24 cellular contexts compared by ENCODE assay signal in the genomic region with DNA sequence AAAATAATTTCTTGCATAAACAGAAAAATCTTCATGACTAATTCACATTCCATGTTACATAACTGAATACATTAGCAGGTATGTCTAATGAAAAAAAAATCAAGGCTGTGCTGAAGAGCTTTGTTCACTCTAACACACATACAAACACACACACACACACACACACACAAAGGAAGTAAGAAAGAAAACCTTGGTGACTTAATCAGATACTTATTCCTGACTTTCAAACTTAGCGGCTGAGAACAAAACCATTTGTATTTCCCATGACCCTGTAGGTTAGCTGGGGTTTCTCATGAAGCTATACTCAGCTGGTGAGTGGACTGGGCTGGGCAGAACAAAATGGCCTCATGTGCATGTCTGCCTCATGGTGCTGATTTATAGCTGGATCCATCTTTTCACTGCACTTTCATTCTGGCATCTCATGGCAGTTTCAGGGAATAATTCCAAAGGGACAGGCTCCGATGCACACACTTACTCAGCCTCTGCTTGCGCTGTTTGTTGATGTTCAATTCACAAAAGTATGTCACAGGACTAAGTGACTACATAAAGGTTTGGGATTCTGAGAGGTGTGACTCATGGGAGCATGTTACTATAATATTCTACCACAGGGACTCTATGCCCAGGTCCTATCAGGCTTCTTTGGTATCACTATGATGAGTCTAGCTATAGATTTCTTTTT.
DNase-seq lines count a peak whose midpoint lies in the region; ATAC-seq and TF ChIP-seq lines count a peak whose summit lies in the region.
"Had no signal": no experiment of that assay in that cellular context is flagged by ENCODE, and none has a peak within 500 bp of the region (broad histone marks: within the 10 kb centered on the region; RNA-seq: fewer than 3 reads in every experiment).

No MANE protein-coding gene starts in this region.

- no peak for TF ChIP-seq RAD21 in SK-N-SH (IDR thresholded peaks at IDR 0.05; ENCODE audit: low read length)

- ATAC-seq in gastroesophageal sphincter (no peak), esophagus mucosa (no peak)
- ATAC-seq: psoas muscle; stimulated activated effector memory CD8-positive, alpha-beta T cell treated with anti-CD3 and anti-CD28 coated beads, Interleukin-12 subunit alpha, Interleukin-12 subunit beta, amount 100 ng/mL, for 72 hours had no signal

- CTCF ChIA-PET in SK-N-SH (lab: Yijun Ruan, JAX) = no interaction called here

- H3K4me3 ChIP-seq in gastroesophageal sphincter = no peak overlapping the region
- no peak overlapping the region for H3K4me3 ChIP-seq in SK-N-SH (ENCODE audit: low read depth in 2 of 2, low read length in 1 of 2)
- H3K4me3 ChIP-seq: cardiac muscle cell, psoas muscle, SK-N-MC had no signal

- DNase-seq in DMS53 (lab: John Stamatoyannopoulos, UW) = peak; percentile 27
- DNase-seq in DMS53 treated with DMSO at 0.1 percent for 48 hours (lab: John Stamatoyannopoulos, UW; ENCODE audit: unreplicated experiment) = no peak
- DNase-seq in amniotic epithelial cell (ENCODE audit: low read depth) = peak; percentile 9
- DNase-seq in glomerular visceral epithelial cell (ENCODE audit: extremely low spot score) = peak; percentile 58
- DNase-seq in substantia nigra (lab: John Stamatoyannopoulos, UW) = no peak
- no peak for DNase-seq in SK-N-SH
- DNase-seq: activated CD4-positive, alpha-beta memory T cell treated with anti-CD3 and anti-CD28 coated beads for 36 hours; activated CD4-positive, CD25-positive, alpha-beta regulatory T cell; activated effector memory CD4-positive, alpha-beta T cell treated with Interleukin-2 at 50 U/mL for 16 hours; DMS79; immature natural killer cell; Kasumi-1; NCI-H1092; NCI-H524; psoas muscle; stimulated activated CD4-positive, alpha-beta T cell treated with anti-CD3 and anti-CD28 coated beads, Interleukin-1b, Interleukin-23, amount 100 ng/mL, for 48 hours; T1000 had no signal

- no peaks in the 10 kb centered on the region for H4K20me1 ChIP-seq in SK-N-SH (ENCODE audit: insufficient read depth)

- no peaks in the 10 kb centered on the region for H3K79me2 ChIP-seq in SK-N-SH (ENCODE audit: insufficient read depth)

- H3K27me3 ChIP-seq in gastroesophageal sphincter (no peaks in the 10 kb centered on the region), SK-N-SH (ENCODE audit: insufficient read depth) (no peaks in the 10 kb centered on the region)
- H3K27me3 ChIP-seq: cardiac muscle cell, neutrophil had no signal

- no peak overlapping the region for H2AFZ ChIP-seq in SK-N-SH (ENCODE audit: low read depth)

- TF ChIP-seq CTCF in gastroesophageal sphincter (IDR thresholded peaks at IDR 0.05) (no peak), SK-N-SH (IDR thresholded peaks at IDR 0.05) (no peak)

- H3K36me3 ChIP-seq in gastroesophageal sphincter (no peaks in the 10 kb centered on the region), SK-N-SH (replicated peaks in 1 of 2; ENCODE audit: control insufficient read depth in 1 of 2, insufficient read depth in 2 of 2, low read length in 1 of 2) (no peaks in the 10 kb centered on the region)
- H3K36me3 ChIP-seq: cardiac muscle cell, neutrophil had no signal

- H3K4me1 ChIP-seq in gastroesophageal sphincter = no peaks in the 10 kb centered on the region
- H3K4me1 ChIP-seq in SK-N-SH (ENCODE audit: control insufficient read depth in 1 of 2, insufficient read depth in 2 of 2, low read depth in 1 of 2, low read length in 1 of 2) = no peaks in the 10 kb centered on the region
- H3K4me1 ChIP-seq: psoas muscle had no signal

- H3K9me2 ChIP-seq in SK-N-SH = no peaks in the 10 kb centered on the region

- H3F3A ChIP-seq in SK-N-SH (replicated peaks; ENCODE audit: insufficient read depth) = no peaks in the 10 kb centered on the region

- TF ChIP-seq EP300 in gastroesophageal sphincter (IDR thresholded peaks at IDR 0.05) = no peak
- TF ChIP-seq EP300 in SK-N-SH (IDR thresholded peaks at IDR 0.05; ENCODE audit: borderline replicate concordance in 1 of 2, low read depth in 1 of 2, low read length in 1 of 2) = no peak

- H3K27ac ChIP-seq in substantia nigra (ENCODE audit: low read depth, low read length, poor library complexity, severe bottlenecking) (no peak overlapping the region), gastroesophageal sphincter (no peak overlapping the region), SK-N-SH (ENCODE audit: low read depth in 2 of 2, low read length in 1 of 2) (no peak overlapping the region)
- H3K27ac ChIP-seq: 22Rv1, cardiac muscle cell, neutrophil, psoas muscle, SK-N-MC had no signal

- 83 to 91% methylated on average over 1 to 3 of the region's 3 CpGs for WGBS in gastroesophageal sphincter (ENCODE audit: low coverage in 1 of 2), 2 donors
- 98% methylated on average over 2 of the region's 3 CpGs for WGBS in SK-N-SH (ENCODE audit: low lambda C conversion rate)

- POLR2A ChIA-PET in SK-N-SH (lab: Yijun Ruan, JAX) = no interaction called here

- H3K4me2 ChIP-seq in SK-N-SH = no peak overlapping the region

- no peak overlapping the region for H3K9ac ChIP-seq in SK-N-SH

- no peaks in the 10 kb centered on the region for H3K9me3 ChIP-seq in gastroesophageal sphincter
- H3K9me3 ChIP-seq in SK-N-SH = no peaks in the 10 kb centered on the region
- H3K9me3 ChIP-seq: neutrophil, psoas muscle had no signal

- TF ChIP-seq POLR2A in gastroesophageal sphincter (IDR thresholded peaks at IDR 0.05) = no peak

TF ChIP-seq in SK-N-SH, 30 proteins besides CTCF, POLR2A, EP300 and RAD21:
- TF ChIP-seq TEAD4 (IDR thresholded peaks at IDR 0.05; ENCODE audit: borderline replicate concordance, insufficient read depth) (no peak), TCF12 (IDR thresholded peaks at IDR 0.05) (no peak), RXRA (IDR thresholded peaks at IDR 0.05; ENCODE audit: borderline replicate concordance, low read depth) (no peak), FOXJ3 (CRISPR knock-in tag; IDR thresholded peaks at IDR 0.05) (no peak), GATA2 (CRISPR knock-in tag; IDR thresholded peaks at IDR 0.05) (no peak), ELF1 (IDR thresholded peaks at IDR 0.05) (no peak), MAX (IDR thresholded peaks at IDR 0.05; ENCODE audit: low read depth) (no peak), POLR2AphosphoS5 (IDR thresholded peaks at IDR 0.05; ENCODE audit: low read depth, low read length) (no peak), TAF1 (IDR thresholded peaks at IDR 0.05; ENCODE audit: borderline replicate concordance, low read depth, low read length) (no peak)
- TF ChIP-seq, protein P1, sequence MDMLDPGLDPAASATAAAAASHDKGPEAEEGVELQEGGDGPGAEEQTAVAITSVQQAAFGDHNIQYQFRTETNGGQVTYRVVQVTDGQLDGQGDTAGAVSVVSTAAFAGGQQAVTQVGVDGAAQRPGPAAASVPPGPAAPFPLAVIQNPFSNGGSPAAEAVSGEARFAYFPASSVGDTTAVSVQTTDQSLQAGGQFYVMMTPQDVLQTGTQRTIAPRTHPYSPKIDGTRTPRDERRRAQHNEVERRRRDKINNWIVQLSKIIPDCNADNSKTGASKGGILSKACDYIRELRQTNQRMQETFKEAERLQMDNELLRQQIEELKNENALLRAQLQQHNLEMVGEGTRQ (IDR thresholded peaks at IDR 0.05; ENCODE audit: borderline replicate concordance, low read depth, low read length) = no peak
TF ChIP-seq in SK-N-SH: peak in this region for 0.

Comparison
In these comparisons a context has a peak if more than half of its experiments do, and no peak if none do; other contexts are left out.
1. DNase-seq: peak in DMS53 (single experiment), amniotic epithelial cell (single experiment) and glomerular visceral epithelial cell (single experiment); none in DMS53 treated with DMSO at 0.1 percent for 48 hours (single experiment), substantia nigra (0 of 49) and SK-N-SH (single experiment).